ENCODE assay signal across 8 cellular contexts in genomic region chr12:30753233-30753632, GRCh38. TPM values are rescaled to one million over a fixed set of nuclear protein-coding genes. Genes with fewer than 3 reads are reported as not detected.
DNase-seq lines count a peak whose midpoint lies in the region; ATAC-seq, FAIRE-seq and TF ChIP-seq lines count a peak whose summit lies in the region.

No MANE protein-coding gene starts in this region.

- H2AFZ ChIP-seq in MM.1S (ENCODE audit: low read length) = no peak overlapping the region
- no peak overlapping the region for H2AFZ ChIP-seq in trophoblast cell (ENCODE audit: insufficient read depth, low read length, poor library complexity)

- no peak for ATAC-seq in GM21360 (IDR thresholded peaks at IDR 0.05; ENCODE audit: unreplicated experiment)

- peaks cover 18% of the 10 kb centered on the region; the same call in 1 of the 2 replicates for H3K4me1 ChIP-seq in MM.1S (ENCODE audit: low read length)
- peaks cover 0 to 3% of the 10 kb centered on the region in 2 experiments for H3K4me1 ChIP-seq in trophoblast cell (ENCODE audit: control insufficient read depth in 1 of 2, insufficient read depth in 2 of 2, low read length in 2 of 2)

- DNase-seq in activated CD4-positive, alpha-beta T cell treated with anti-CD3 and anti-CD28 coated beads for 48 hours = peak; percentile 41
- DNase-seq in activated CD4-positive, alpha-beta T cell treated with anti-CD3 and anti-CD28 coated beads for 1 hour = no peak
- peak; percentile 51 for DNase-seq in MM.1S
- no peak for DNase-seq in activated T-helper 2 cell treated with anti-CD3 and anti-CD28 coated beads, Interferon-gamma antibody, Interleukin-2, Interleukin-4, amounts not matched to agents 10 μg/mL and 5 μg/mL and 100 μg/mL, durations not matched to agents 14 hours and 24 hours and 36 hours (ENCODE audit: low spot score)
- peak; percentile 25 for DNase-seq in kidney tubule cell (ENCODE audit: low spot score)
- no peak for DNase-seq in GM12892 (ENCODE audit: insufficient read length)
- DNase-seq in trophoblast cell = no peak

- H3K27ac Mint-ChIP-seq in activated T-helper 2 cell treated with anti-CD3 and anti-CD28 coated beads, Interferon-gamma antibody, Interleukin-2, Interleukin-4, amounts not matched to agents 10 μg/mL and 5 μg/mL and 100 μg/mL, durations not matched to agents 14 hours and 24 hours and 36 hours = no peak overlapping the region

- no peaks in the 10 kb centered on the region for H3K9me3 ChIP-seq in MM.1S (replicated peaks; ENCODE audit: insufficient read depth, low read length)
- H3K9me3 ChIP-seq in trophoblast cell (ENCODE audit: insufficient read depth, low read depth, low read length) = no peaks in the 10 kb centered on the region

- no peak overlapping the region for H4K12ac ChIP-seq in trophoblast cell (ENCODE audit: low read depth, low read length)

- peaks cover 37% of the 10 kb centered on the region for H3K4me1 Mint-ChIP-seq in activated T-helper 2 cell treated with anti-CD3 and anti-CD28 coated beads, Interferon-gamma antibody, Interleukin-2, Interleukin-4, amounts not matched to agents 10 μg/mL and 5 μg/mL and 100 μg/mL, durations not matched to agents 14 hours and 24 hours and 36 hours (ENCODE audit: low read depth)

- H3K79me1 ChIP-seq in trophoblast cell (ENCODE audit: low read length) = peaks cover 8% of the 10 kb centered on the region

- no peak overlapping the region for H2BK5ac ChIP-seq in trophoblast cell (ENCODE audit: low read depth, low read length, poor library complexity)

- H3K79me2 ChIP-seq in MM.1S (ENCODE audit: low read length) (peaks cover 12% of the 10 kb centered on the region; the same call in 1 of the 2 replicates), trophoblast cell (ENCODE audit: control insufficient read depth, insufficient read depth, low read length, poor library complexity) (peaks cover 5% of the 10 kb centered on the region)

- H2BK120ac ChIP-seq in trophoblast cell (ENCODE audit: insufficient read depth, low read length, poor library complexity) = no peak overlapping the region

- H3K18ac ChIP-seq in trophoblast cell (ENCODE audit: low read length) = no peak overlapping the region

- no peak for FAIRE-seq in GM12892 (lab: Jason Lieb, UNC)

- H3K4me2 ChIP-seq in MM.1S (ENCODE audit: low read depth, low read length) = peak overlapping the region; percentile 92
- no peak overlapping the region for H3K4me2 ChIP-seq in trophoblast cell (ENCODE audit: low read length)

- no peaks in the 10 kb centered on the region for H3K9me3 Mint-ChIP-seq in activated T-helper 2 cell treated with anti-CD3 and anti-CD28 coated beads, Interferon-gamma antibody, Interleukin-2, Interleukin-4, amounts not matched to agents 10 μg/mL and 5 μg/mL and 100 μg/mL, durations not matched to agents 14 hours and 24 hours and 36 hours

- H2BK12ac ChIP-seq in trophoblast cell (ENCODE audit: low read length) = no peak overlapping the region

- H3K27ac ChIP-seq in MM.1S (ENCODE audit: low read length) (peak overlapping the region; percentile 57; the same call in 1 of the 2 replicates), trophoblast cell (ENCODE audit: low read depth, low read length) (no peak overlapping the region)

- no peak overlapping the region for H4K8ac ChIP-seq in trophoblast cell (ENCODE audit: low read depth, low read length)

- no peaks in the 10 kb centered on the region for H3K36me3 ChIP-seq in MM.1S (replicated peaks; ENCODE audit: insufficient read depth, low read length)
- H3K36me3 ChIP-seq in trophoblast cell (ENCODE audit: control insufficient read depth in 1 of 2, insufficient read depth in 2 of 2, low read length in 2 of 2) = no peaks in the 10 kb centered on the region

- H4K20me1 ChIP-seq in MM.1S (ENCODE audit: insufficient read depth, low read length) = no peaks in the 10 kb centered on the region

- H3K23ac ChIP-seq in trophoblast cell (ENCODE audit: low read length) = no peak overlapping the region

- no peak overlapping the region for H4K91ac ChIP-seq in trophoblast cell (ENCODE audit: low read depth, low read length)

- no peak overlapping the region for H3K14ac ChIP-seq in trophoblast cell (ENCODE audit: low read length)

- H3K4me3 ChIP-seq in MM.1S (ENCODE audit: low read length) (peak overlapping the region; percentile 76), trophoblast cell (ENCODE audit: low read depth, low read length) (no peak overlapping the region)

- no peak overlapping the region for H3K4ac ChIP-seq in trophoblast cell (ENCODE audit: low read depth, low read length)

- peaks cover 15% of the 10 kb centered on the region for H3F3A ChIP-seq in MM.1S (ENCODE audit: insufficient read depth, low read length)

- H3K9ac ChIP-seq in MM.1S (ENCODE audit: low read length) (peak overlapping the region; percentile 54; the same call in 1 of the 2 replicates), trophoblast cell (ENCODE audit: low read length) (no peak overlapping the region)

- TF ChIP-seq CTCF in MM.1S (IDR thresholded peaks at IDR 0.05; ENCODE audit: low read length) = peak; percentile 46

- H3K27me3 Mint-ChIP-seq in activated T-helper 2 cell treated with anti-CD3 and anti-CD28 coated beads, Interferon-gamma antibody, Interleukin-2, Interleukin-4, amounts not matched to agents 10 μg/mL and 5 μg/mL and 100 μg/mL, durations not matched to agents 14 hours and 24 hours and 36 hours (ENCODE audit: low read depth) = no peaks in the 10 kb centered on the region

- peak overlapping the region; percentile 88 for H3K4me3 Mint-ChIP-seq in activated T-helper 2 cell treated with anti-CD3 and anti-CD28 coated beads, Interferon-gamma antibody, Interleukin-2, Interleukin-4, amounts not matched to agents 10 μg/mL and 5 μg/mL and 100 μg/mL, durations not matched to agents 14 hours and 24 hours and 36 hours (ENCODE audit: low read depth)

- no peaks in the 10 kb centered on the region for H3K27me3 ChIP-seq in MM.1S (replicated peaks; ENCODE audit: insufficient read depth, low read length)
- H3K27me3 ChIP-seq in trophoblast cell (ENCODE audit: insufficient read depth, low read length) = no peaks in the 10 kb centered on the region

- H2AK5ac ChIP-seq in trophoblast cell (ENCODE audit: low read length) = no peak overlapping the region

- WGBS in trophoblast cell (ENCODE audit: extremely low coverage, insufficient coverage, insufficient read length) = no CpG with 5 or more reads among the region's 3 CpGs

- no peaks in the 10 kb centered on the region for H3K9me2 ChIP-seq in MM.1S (replicated peaks; ENCODE audit: insufficient read depth, low read length)

- intact Hi-C loops in activated T-helper 2 cell treated with anti-CD3 and anti-CD28 coated beads, Interferon-gamma antibody, Interleukin-2, Interleukin-4, amounts not matched to agents 10 μg/mL and 5 μg/mL and 100 μg/mL, durations not matched to agents 14 hours and 24 hours and 36 hours (cut with micrococcal nuclease) = loop anchor here (5.0 to 10.0 kb wide), 3 partner anchors 299 to 1648 kb away; partner anchors contain the start of gene SINHCAF

- H3K36me3 Mint-ChIP-seq in activated T-helper 2 cell treated with anti-CD3 and anti-CD28 coated beads, Interferon-gamma antibody, Interleukin-2, Interleukin-4, amounts not matched to agents 10 μg/mL and 5 μg/mL and 100 μg/mL, durations not matched to agents 14 hours and 24 hours and 36 hours (ENCODE audit: low read depth) = peaks cover 3% of the 10 kb centered on the region

- TF ChIP-seq POLR2A in GM12892 (IDR thresholded peaks at IDR 0.05; ENCODE audit: low read depth, low read length) = no peak

RNA-seq across cellular contexts. Expression of gene CAPRIN2, which starts 1.5 kb away (rescaled TPM):
- total RNA-seq in activated T-helper 2 cell treated with anti-CD3 and anti-CD28 coated beads, Interferon-gamma antibody, Interleukin-2, Interleukin-4, amounts not matched to agents 10 μg/mL and 5 μg/mL and 100 μg/mL, durations not matched to agents 14 hours and 24 hours and 36 hours = 13.5 and 14.2 TPM in 2 replicates
- 8.1 TPM for polyA plus RNA-seq in GM12892 (2012; ENCODE audit: missing spikeins)
- polyA plus RNA-seq in trophoblast cell (2013) = 16.7 and 17.8 TPM in 2 replicates

RNA-seq across cellular contexts. Expression of gene IPO8, which starts 57.6 kb away (rescaled TPM):
- total RNA-seq in activated T-helper 2 cell treated with anti-CD3 and anti-CD28 coated beads, Interferon-gamma antibody, Interleukin-2, Interleukin-4, amounts not matched to agents 10 μg/mL and 5 μg/mL and 100 μg/mL, durations not matched to agents 14 hours and 24 hours and 36 hours = 40.1 and 44.3 TPM in 2 replicates
- 21.3 TPM for polyA plus RNA-seq in GM12892 (2012; ENCODE audit: missing spikeins)
- 16.2 and 16.7 TPM in 2 replicates for polyA plus RNA-seq in trophoblast cell (2013)

Comparison
In these comparisons a context has a peak if more than half of its experiments do, and no peak if none do; other contexts are left out.
1. DNase-seq: peak in activated CD4-positive, alpha-beta T cell treated with anti-CD3 and anti-CD28 coated beads for 48 hours (single experiment), MM.1S (single experiment) and kidney tubule cell (single experiment); none in activated CD4-positive, alpha-beta T cell treated with anti-CD3 and anti-CD28 coated beads for 1 hour (single experiment), activated T-helper 2 cell treated with anti-CD3 and anti-CD28 coated beads, Interferon-gamma antibody, Interleukin-2, Interleukin-4, amounts not matched to agents 10 μg/mL and 5 μg/mL and 100 μg/mL, durations not matched to agents 14 hours and 24 hours and 36 hours (single experiment), GM12892 (single experiment) and trophoblast cell (0 of 2).